ENCODE assay signal across 20 cellular contexts in genomic region chr17:51229889-51230288, GRCh38. TPM values are rescaled to one million over a fixed set of nuclear protein-coding genes. Genes with fewer than 3 reads are reported as not detected.
DNase-seq lines count a peak whose midpoint lies in the region; ATAC-seq, FAIRE-seq and TF ChIP-seq lines count a peak whose summit lies in the region.
"Had no signal": no experiment of that assay in that cellular context is flagged by ENCODE, and none has a peak within 500 bp of the region (broad histone marks: within the 10 kb centered on the region; RNA-seq: fewer than 3 reads in every experiment).

No MANE protein-coding gene starts in this region.

- no peak overlapping the region for H3T11ph ChIP-seq in H9 (ENCODE audit: low read length)

- H4K91ac ChIP-seq in H9 (ENCODE audit: insufficient read length, low read depth, low read length), result no peak overlapping the region

- no peak overlapping the region for H3K14ac ChIP-seq in H9 (ENCODE audit: insufficient read depth, low read length)

- H3K23me2 ChIP-seq in H9 (ENCODE audit: insufficient read length, low read depth, low read length, poor library complexity, severe bottlenecking), result no peaks in the 10 kb centered on the region

- no peak overlapping the region for H3K4me3 ChIP-seq in BLaER1 treated with 17β-estradiol and CSF1 and Interleukin-3, amounts not matched to agents 10 nM and 100 nM
- H3K4me3 ChIP-seq in K562, result no peak overlapping the region
- H3K4me3 ChIP-seq: SJCRH30 had no signal

- H2BK12ac ChIP-seq in H9 (ENCODE audit: insufficient read length, low read depth, low read length), result no peak overlapping the region

- H3K36me3 Mint-ChIP-seq in H9 (ENCODE audit: insufficient read depth in 1 of 3, low read depth in 3 of 3) (peaks cover 2 to 6% (median 5%) of the 10 kb centered on the region in 3 experiments; a peak in 6 of 7 replicates), progenitor cell of endocrine pancreas (ENCODE audit: insufficient read depth) (peaks cover 14% of the 10 kb centered on the region)

- no peak overlapping the region for H3K56ac ChIP-seq in H9 (ENCODE audit: insufficient read length, low read depth, low read length)

- H2AK5ac ChIP-seq in H9 (ENCODE audit: insufficient read length, low read length), result no peak overlapping the region

- TF ChIP-seq POLR2A in K562 (conservative IDR thresholded peaks at IDR 0.05), result no peak

- no peak overlapping the region for H2BK20ac ChIP-seq in H9 (ENCODE audit: low read depth, low read length, poor library complexity, severe bottlenecking)

- 0 out of 22 replicates have a peak overlapping the region, but pooled peaks of 1 of the 11 experiments have one; percentile 1 for H3K9ac ChIP-seq in BLaER1 treated with 17β-estradiol and CSF1 and Interleukin-3, amounts not matched to agents 10 nM and 100 nM
- H3K9ac ChIP-seq in H9 (ENCODE audit: extremely low read depth, insufficient read length, low read length), result no peak overlapping the region
- H3K9ac ChIP-seq in K562 (ENCODE audit: insufficient read depth in 1 of 2, low read depth in 2 of 2, low read length in 2 of 2), result no peak overlapping the region

- no peak overlapping the region for H4K8ac ChIP-seq in H9 (replicated peaks; ENCODE audit: insufficient read length, low read depth, low read length)

- H2BK5ac ChIP-seq in H9 (ENCODE audit: insufficient read length, low read length), result no peak overlapping the region

- POLR2A ChIA-PET in K562 (lab: Yijun Ruan, JAX), result interaction anchor here (0.6 to 1.2 kb wide), 3 partner anchors 9 to 112 kb away, joined by 3 to 4 read pairs (median 4); no protein-coding TSS in a partner anchor

- H3K4me1 Mint-ChIP-seq in H9 (peaks cover 3 to 8% of the 10 kb centered on the region in 2 experiments; a peak in 1 of 4 replicates), progenitor cell of endocrine pancreas (ENCODE audit: low read depth) (peaks cover 14% of the 10 kb centered on the region)

- H3K18ac ChIP-seq in H9 (ENCODE audit: insufficient read length, low read depth, low read length), result no peak overlapping the region

- H4K5ac ChIP-seq in H9 (ENCODE audit: insufficient read length, low read depth, low read length), result no peak overlapping the region

- H3K4me3 Mint-ChIP-seq in H9, result no peak overlapping the region
- H3K4me3 Mint-ChIP-seq in progenitor cell of endocrine pancreas (ENCODE audit: low read depth), result no peak overlapping the region
- H3K4me3 Mint-ChIP-seq: CD8-positive, alpha-beta memory T cell had no signal

- H2AFZ ChIP-seq in H9 (ENCODE audit: low read length), result no peak overlapping the region
- H2AFZ ChIP-seq in K562 (ENCODE audit: low read depth, low read length), result no peak overlapping the region

- H3K9me1 ChIP-seq in K562 (ENCODE audit: control insufficient read depth, insufficient read depth, low read length), result peaks cover 2% of the 10 kb centered on the region

- no peak; the same call in 2 of the 3 replicates for ATAC-seq in K562
- no peak for ATAC-seq in HG02678 (IDR thresholded peaks at IDR 0.05; ENCODE audit: unreplicated experiment)
- no peak for ATAC-seq in GM19328 (IDR thresholded peaks at IDR 0.05; ENCODE audit: unreplicated experiment)
- ATAC-seq: PC-3 had no signal

- peaks cover 11% of the 10 kb centered on the region for H3K79me1 ChIP-seq in H9 (ENCODE audit: insufficient read depth, low read depth, low read length, poor library complexity, severe bottlenecking)

- H3K79me2 ChIP-seq in H9 (ENCODE audit: insufficient read depth, low read length), result peaks cover 10% of the 10 kb centered on the region; the same call in 1 of the 2 replicates
- peaks cover 53% of the 10 kb centered on the region for H3K79me2 ChIP-seq in K562 (ENCODE audit: control insufficient read depth, insufficient read depth, low read length)

- H3K9me3 ChIP-seq in BLaER1 treated with 17β-estradiol and CSF1 and Interleukin-3, amounts not matched to agents 10 nM and 100 nM (replicated peaks in 1 of 11), result no peaks in the 10 kb centered on the region
- H3K9me3 ChIP-seq in H9 (ENCODE audit: control insufficient read depth, low read depth, low read length) (no peaks in the 10 kb centered on the region), K562 (replicated peaks; ENCODE audit: control insufficient read depth, insufficient read depth, low read depth, low read length) (no peaks in the 10 kb centered on the region)
- H3K9me3 ChIP-seq: SJCRH30 had no signal

- no peak overlapping the region for H2BK120ac ChIP-seq in H9 (ENCODE audit: low read depth, low read length, poor library complexity, severe bottlenecking)

- H3K4me1 ChIP-seq in BLaER1 treated with 17β-estradiol and CSF1 and Interleukin-3, amounts not matched to agents 10 nM and 100 nM, result peaks cover 42 to 80% (median 62%) of the 10 kb centered on the region in 10 experiments
- H3K4me1 ChIP-seq in H9 (ENCODE audit: insufficient read depth, low read length) (no peaks in the 10 kb centered on the region), K562 (replicated peaks in 1 of 2; ENCODE audit: control insufficient read depth in 2 of 2, insufficient read depth in 2 of 2, low read length in 2 of 2) (no peaks in the 10 kb centered on the region; a peak in 1 of 5 replicates)
- H3K4me1 ChIP-seq: SJCRH30 had no signal

- H3K27ac Mint-ChIP-seq in H9 (0 out of 7 replicates have a peak overlapping the region, but pooled peaks of 2 of the 3 experiments have one; percentile 23 to 36), progenitor cell of endocrine pancreas (peak overlapping the region; percentile 41)

- DNase-seq in H9, result no peak
- DNase-seq in K562 (ENCODE audit: extremely low read depth in 1 of 4, low spot score in 3 of 4), result no peak
- no peak for DNase-seq in progenitor cell of endocrine pancreas (ENCODE audit: low spot score, unreplicated experiment)
- no peak for DNase-seq in stimulated activated CD8-positive, alpha-beta memory T cell treated with anti-CD3 and anti-CD28 coated beads, Interleukin-4, amount 100 ng/mL, for 48 hours
- DNase-seq in HPDE6-E6E7 (ENCODE audit: extremely low spot score), result no peak
- DNase-seq: CD8-positive, alpha-beta memory T cell; DMS79 treated with DMSO at 0.1 percent for 48 hours; MV-4-11; NCI-H1417; NCI-H187 treated with DMSO at 0.1 percent for 48 hours; NCI-H446; NCI-H69; PC-3; SJCRH30; SW 1271 had no signal

- FAIRE-seq in K562 (lab: Jason Lieb, UNC), result no peak
- FAIRE-seq: H54 had no signal

- H4K20me1 ChIP-seq in BLaER1 treated with 17β-estradiol and CSF1 and Interleukin-3, amounts not matched to agents 10 nM and 100 nM, result peaks cover 0 to 96% (median 29%) of the 10 kb centered on the region in 11 experiments; a peak in 14 of 22 replicates
- H4K20me1 ChIP-seq in H9 (ENCODE audit: control insufficient read depth, insufficient read depth, insufficient read length), result no peaks in the 10 kb centered on the region
- no peaks in the 10 kb centered on the region for H4K20me1 ChIP-seq in K562 (replicated peaks; ENCODE audit: control insufficient read depth, insufficient read depth, low read length)

- no peaks in the 10 kb centered on the region for H3K9me3 Mint-ChIP-seq in H9
- no peaks in the 10 kb centered on the region for H3K9me3 Mint-ChIP-seq in progenitor cell of endocrine pancreas (ENCODE audit: low read depth)
- H3K9me3 Mint-ChIP-seq: CD8-positive, alpha-beta memory T cell had no signal

- no peak overlapping the region for H3K23ac ChIP-seq in H9 (ENCODE audit: insufficient read length, low read depth, low read length)

- no peak for TF ChIP-seq EP300 in K562 (IDR thresholded peaks at IDR 0.05; ENCODE audit: low read length)

- H3K27ac ChIP-seq in BLaER1 treated with 17β-estradiol and CSF1 and Interleukin-3, amounts not matched to agents 10 nM and 100 nM, result peak overlapping the region in 9 of 11 experiments; percentile 2 to 56 (median 35); a peak in 13 of 22 replicates
- H3K27ac ChIP-seq in H9 (ENCODE audit: insufficient read length, low read depth, low read length) (no peak overlapping the region), K562 (ENCODE audit: extremely low read depth, low read depth, low read length) (no peak overlapping the region)
- H3K27ac ChIP-seq: HL-60, SJCRH30 had no signal

- in situ Hi-C loops in K562 (cut with MboI), result no loop called here

- TF ChIP-seq CTCF in H9 (conservative IDR thresholded peaks at IDR 0.05), result no peak
- TF ChIP-seq CTCF in K562 (IDR thresholded peaks at IDR 0.05 in 2 of 3, conservative IDR thresholded peaks at IDR 0.05 in 1 of 3; ENCODE audit: insufficient read depth in 2 of 3, low read depth in 1 of 3, low read length in 3 of 3), result no peak
- TF ChIP-seq CTCF in progenitor cell of endocrine pancreas (IDR thresholded peaks at IDR 0.05; ENCODE audit: unreplicated experiment), result no peak

- intact Hi-C loops in K562 (cut with micrococcal nuclease), result no loop called here

- H3K36me3 ChIP-seq in BLaER1 treated with 17β-estradiol and CSF1 and Interleukin-3, amounts not matched to agents 10 nM and 100 nM, result peaks cover under 1 to 35% (median 13%) of the 10 kb centered on the region in 11 experiments; a peak in 16 of 22 replicates
- H3K36me3 ChIP-seq in K562 (ENCODE audit: control insufficient read depth, insufficient read depth, low read length), result peaks cover 2% of the 10 kb centered on the region; the same call in 2 of the 3 replicates
- H3K36me3 ChIP-seq: SJCRH30 had no signal

- CTCF ChIA-PET in K562 (lab: Yijun Ruan, JAX; ENCODE audit: low intra/inter-chr PET ratio), result no interaction called here

- H2BK15ac ChIP-seq in H9 (ENCODE audit: low read depth, low read length), result no peak overlapping the region

- WGBS in H9 (ENCODE audit: extremely low coverage, insufficient read length, low lambda C conversion rate), result no CpG with 5 or more reads among the region's 3 CpGs
- 94% methylated on average over 3 of the region's 3 CpGs for WGBS in K562 (ENCODE audit: insufficient coverage, low coverage, missing lambda C conversion rate)

- TF ChIP-seq RAD21 in K562 (CRISPR knock-in tag; conservative IDR thresholded peaks at IDR 0.05 in 1 of 2, IDR thresholded peaks at IDR 0.05 in 1 of 2), result no peak

- no peak overlapping the region for H3K4ac ChIP-seq in H9 (ENCODE audit: low read depth, low read length)

- no TSS peak for BruUV-seq in K562 (replicated peaks; lab: Mats Ljungman, UMichigan)

- H3K4me2 ChIP-seq in BLaER1 treated with 17β-estradiol and CSF1 and Interleukin-3, amounts not matched to agents 10 nM and 100 nM, result peak overlapping the region; percentile 7 to 69 (median 54); a peak in 20 of 22 replicates
- H3K4me2 ChIP-seq in H9 (ENCODE audit: insufficient read depth, insufficient read length, low read length) (no peak overlapping the region), K562 (ENCODE audit: insufficient read depth, low read length) (no peak overlapping the region)

- H3K27me3 ChIP-seq in BLaER1 treated with 17β-estradiol and CSF1 and Interleukin-3, amounts not matched to agents 10 nM and 100 nM, result no peaks in the 10 kb centered on the region
- H3K27me3 ChIP-seq in H9 (ENCODE audit: insufficient read depth, low read length) (no peaks in the 10 kb centered on the region; the same call in 1 of the 2 replicates), K562 (ENCODE audit: control insufficient read depth in 2 of 2, insufficient read depth in 2 of 2, low read length in 2 of 2) (no peaks in the 10 kb centered on the region)
- H3K27me3 ChIP-seq: SJCRH30 had no signal

- H3K27me3 Mint-ChIP-seq in H9 (ENCODE audit: low read depth), result no peaks in the 10 kb centered on the region
- H3K27me3 Mint-ChIP-seq in progenitor cell of endocrine pancreas, result no peaks in the 10 kb centered on the region
- H3K27me3 Mint-ChIP-seq: CD8-positive, alpha-beta memory T cell had no signal

RNA-seq across cellular contexts. Expression of gene MBTD1, which starts 30.0 kb away (rescaled TPM):
- total RNA-seq in H9 (2021) (46.0 and 49.6 TPM in 2 replicates), K562 (2014; rRNA removed) (9.5 and 11.0 TPM in 2 replicates), K562 (2014; rRNA removed; fragmentation: Illumina TruSeq; extraction: Trizol) (16.4 and 18.8 TPM in 2 replicates), K562 (2015; rRNA removed; fragmentation: Illumina TruSeq; extraction: Trizol) (11.7 and 12.4 TPM in 2 replicates), K562 (2021) (16.0 and 16.8 TPM in 2 replicates), progenitor cell of endocrine pancreas (47.6 and 50.7 TPM in 2 replicates)
- 30.7 and 89.6 TPM in 2 replicates for total RNA-seq in K562 (2011; cell fraction: chromatin; rRNA removed; ENCODE audit: low replicate concordance)
- 16.0 and 22.6 TPM in 2 replicates for total RNA-seq in K562 (2011; cell fraction: nucleolus; rRNA removed)
- 44.5 and 76.7 TPM in 2 replicates for total RNA-seq in K562 (2011; cell fraction: nucleoplasm; rRNA removed)
- polyA plus RNA-seq in K562 (2011; rRNA removed) (19.2 and 26.3 TPM in 2 replicates), K562 (2014; fragmentation: Illumina TruSeq; extraction: Trizol) (16.3 and 17.0 TPM in 2 replicates), K562 (2014; fragmentation: Nextera tagmentation; extraction: Ambion mirVana) (1 to 10 TPM; 2.1 to 2.8 TPM), K562 (2014; rRNA removed) (13.3 and 15.6 TPM in 2 replicates)
- 3.6 and 8.7 TPM in 2 replicates for polyA plus RNA-seq in K562 (2011; cell fraction: cytosol; rRNA removed)
- 15.2 and 20.2 TPM in 2 replicates for polyA plus RNA-seq in K562 (2011; cell fraction: nucleus; rRNA removed)
- polyA plus RNA-seq in K562 (2012), result 10.3 and 12.2 TPM in 2 replicates
- 36.5 and 43.2 TPM in 2 replicates for polyA minus RNA-seq in K562 (2011; rRNA and poly(A)+ RNA removed)
- 9.4 and 10.2 TPM in 2 replicates for polyA minus RNA-seq in K562 (2011; cell fraction: cytosol; rRNA and poly(A)+ RNA removed)
- polyA minus RNA-seq in K562 (2011; cell fraction: nucleus; rRNA and poly(A)+ RNA removed), result 23.3 and 40.5 TPM in 2 replicates

RNA-seq across cellular contexts. Expression of gene UTP18, which starts 30.5 kb away (rescaled TPM):
- total RNA-seq in H9 (2021), result 78.3 and 79.5 TPM in 2 replicates
- total RNA-seq in K562 (2011; cell fraction: chromatin; rRNA removed; ENCODE audit: low replicate concordance), result 12.6 and 45.1 TPM in 2 replicates
- total RNA-seq in K562 (2011; cell fraction: nucleolus; rRNA removed), result 9.2 and 12.0 TPM in 2 replicates
- 18.6 and 20.9 TPM in 2 replicates for total RNA-seq in K562 (2011; cell fraction: nucleoplasm; rRNA removed)
- total RNA-seq in K562 (2014; rRNA removed), result 66.7 and 72.3 TPM in 2 replicates
- 99.2 and 108 TPM in 2 replicates for total RNA-seq in K562 (2014; rRNA removed; fragmentation: Illumina TruSeq; extraction: Trizol)
- total RNA-seq in K562 (2015; rRNA removed; fragmentation: Illumina TruSeq; extraction: Trizol), result 84.1 and 84.4 TPM in 2 replicates
- 72.0 and 79.8 TPM in 2 replicates for total RNA-seq in K562 (2021)
- polyA plus RNA-seq in K562 (2011; rRNA removed), result 48.8 and 72.9 TPM in 2 replicates
- polyA plus RNA-seq in K562 (2011; cell fraction: cytosol; rRNA removed), result 11.1 and 18.4 TPM in 2 replicates
- 13.8 and 23.0 TPM in 2 replicates for polyA plus RNA-seq in K562 (2011; cell fraction: nucleus; rRNA removed)
- 48.6 and 62.6 TPM in 2 replicates for polyA plus RNA-seq in K562 (2012)
- 57.5 and 63.1 TPM in 2 replicates for polyA plus RNA-seq in K562 (2014; fragmentation: Illumina TruSeq; extraction: Trizol)
- 10 to 100 TPM; 31.1 to 31.4 TPM for polyA plus RNA-seq in K562 (2014; fragmentation: Nextera tagmentation; extraction: Ambion mirVana)
- polyA plus RNA-seq in K562 (2014; rRNA removed), result 65.0 and 65.7 TPM in 2 replicates
- 42.5 and 44.3 TPM in 2 replicates for polyA minus RNA-seq in K562 (2011; rRNA and poly(A)+ RNA removed)
- 15.7 and 25.7 TPM in 2 replicates for polyA minus RNA-seq in K562 (2011; cell fraction: cytosol; rRNA and poly(A)+ RNA removed)
- 10.1 and 19.7 TPM in 2 replicates for polyA minus RNA-seq in K562 (2011; cell fraction: nucleus; rRNA and poly(A)+ RNA removed)
- total RNA-seq in progenitor cell of endocrine pancreas, result 35.3 and 38.0 TPM in 2 replicates

Comparison
In these comparisons a context has a peak if more than half of its experiments do, and no peak if none do; other contexts are left out.
1. H3K27ac ChIP-seq: peak in BLaER1 treated with 17β-estradiol and CSF1 and Interleukin-3, amounts not matched to agents 10 nM and 100 nM (9 of 11); none in H9 (single experiment) and K562 (single experiment).
2. H3K4me2 ChIP-seq: peak in BLaER1 treated with 17β-estradiol and CSF1 and Interleukin-3, amounts not matched to agents 10 nM and 100 nM (11 of 11); none in H9 (single experiment) and K562 (single experiment).